ENCODE assay signal across 8 cellular contexts in the genomic region with DNA sequence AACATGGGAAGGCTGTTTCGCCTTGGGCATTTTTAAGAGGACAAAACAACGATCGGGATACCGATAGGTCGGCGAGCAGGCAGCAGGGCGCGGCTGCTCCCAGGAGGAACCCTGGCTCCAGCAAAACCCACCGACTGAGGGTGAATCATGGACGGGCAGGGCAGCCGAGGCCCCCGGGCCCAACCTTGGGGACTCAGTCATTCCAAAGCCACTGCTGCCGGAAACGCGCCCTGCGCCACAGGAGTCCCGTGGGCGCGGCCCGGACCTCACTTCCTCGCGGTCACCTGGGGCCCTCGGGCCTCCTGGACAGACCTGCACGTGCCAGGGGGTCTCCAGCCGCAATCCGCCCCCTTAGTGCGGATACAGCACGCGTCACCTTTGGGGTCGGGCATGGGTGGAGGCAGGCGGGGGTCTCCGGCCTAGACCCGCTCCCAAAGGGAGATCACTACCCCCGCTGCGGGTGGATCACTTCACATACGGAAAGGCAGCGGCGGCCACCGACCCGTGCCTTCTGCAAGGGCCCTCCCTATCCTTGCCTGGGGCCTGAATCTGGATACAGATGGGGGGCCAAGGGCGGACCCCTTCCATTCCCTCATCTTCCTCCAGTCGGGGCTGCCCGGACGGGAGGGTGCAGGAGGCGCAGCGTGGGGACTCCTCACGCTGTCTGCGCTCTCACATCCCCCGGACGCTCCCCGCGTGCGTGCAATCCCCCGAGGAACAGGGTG. TPM values are rescaled to one million over a fixed set of nuclear protein-coding genes. Genes with fewer than 3 reads are reported as not detected.
DNase-seq lines count a peak whose midpoint lies in the region; ATAC-seq and TF ChIP-seq lines count a peak whose summit lies in the region.

No MANE protein-coding gene starts in this region.

- peak overlapping the region in 1 of 2 experiments; percentile 75 for H2BK12ac ChIP-seq in mesenchymal stem cell (ENCODE audit: low read length in 2 of 2)

- POLR2A ChIA-PET in activated CD8-positive, alpha-beta T cell treated with anti-CD3 and anti-CD28 coated beads for 36 hours (lab: Charles Lee) = interaction anchor here (1.7 kb wide), 1 partner anchor 13 kb away, joined by 10 read pairs; no protein-coding TSS in a partner anchor

- no peaks in the 10 kb centered on the region for H3K27me3 Mint-ChIP-seq in activated CD8-positive, alpha-beta T cell treated with anti-CD3 and anti-CD28 coated beads for 36 hours

- H3K9ac ChIP-seq in mesenchymal stem cell (ENCODE audit: low read length) = peak overlapping the region; percentile 97

- peaks cover 41% of the 10 kb centered on the region for H3K36me3 Mint-ChIP-seq in activated CD8-positive, alpha-beta T cell treated with anti-CD3 and anti-CD28 coated beads for 36 hours (ENCODE audit: low read depth)

- peak overlapping the region; percentile 57 to 61 for H3K4ac ChIP-seq in mesenchymal stem cell (ENCODE audit: low read depth in 1 of 2, low read length in 2 of 2)

- H4K8ac ChIP-seq in mesenchymal stem cell (ENCODE audit: low read length) = peak overlapping the region; percentile 90

- peak overlapping the region; percentile 82 to 93 for H3K4me3 ChIP-seq in mesenchymal stem cell (ENCODE audit: insufficient read depth in 1 of 2, low read depth in 1 of 2, low read length in 2 of 2)

- H3K27ac Mint-ChIP-seq in activated CD8-positive, alpha-beta T cell treated with anti-CD3 and anti-CD28 coated beads for 36 hours = peak overlapping the region; percentile 99

- H2BK120ac ChIP-seq in mesenchymal stem cell (ENCODE audit: low read depth, low read length) = peak overlapping the region; percentile 85

- H3K79me1 ChIP-seq in mesenchymal stem cell (replicated peaks; ENCODE audit: low read length, poor library complexity, severe bottlenecking) = peaks cover 1% of the 10 kb centered on the region

- H2BK15ac ChIP-seq in mesenchymal stem cell (ENCODE audit: low read depth, poor library complexity, severe bottlenecking) = no peak overlapping the region

- H3K23ac ChIP-seq in mesenchymal stem cell (ENCODE audit: low read length in 2 of 2) = peak overlapping the region in 1 of 2 experiments; percentile 75

- CTCF ChIA-PET in activated CD8-positive, alpha-beta T cell treated with anti-CD3 and anti-CD28 coated beads for 36 hours (lab: Charles Lee) = no interaction called here

- peaks cover 0 to 8% of the 10 kb centered on the region in 2 experiments for H3K36me3 ChIP-seq in mesenchymal stem cell (ENCODE audit: control insufficient read depth in 1 of 2, insufficient read depth in 2 of 2, low read depth in 1 of 2, low read length in 2 of 2)

- H2BK5ac ChIP-seq in mesenchymal stem cell (ENCODE audit: low read depth, low read length, poor library complexity, severe bottlenecking) = no peak overlapping the region

- H3K4me1 ChIP-seq in mesenchymal stem cell (ENCODE audit: control insufficient read depth, insufficient read depth, low read depth, low read length) = peaks cover 14% of the 10 kb centered on the region

- H3K4me3 Mint-ChIP-seq in activated CD8-positive, alpha-beta T cell treated with anti-CD3 and anti-CD28 coated beads for 36 hours = peak overlapping the region; percentile 96

- peak overlapping the region; percentile 59 for H3K27ac ChIP-seq in mesenchymal stem cell (ENCODE audit: low read length, poor library complexity, severe bottlenecking)

- H3K14ac ChIP-seq in mesenchymal stem cell (ENCODE audit: low read length in 2 of 2) = peak overlapping the region in 1 of 2 experiments; percentile 86

- ATAC-seq in GM18502 (IDR thresholded peaks at IDR 0.05; ENCODE audit: poor library complexity, unreplicated experiment) (peak; percentile 21), HG02588 (IDR thresholded peaks at IDR 0.05; ENCODE audit: unreplicated experiment) (peak; percentile 15)
- peak; percentile 14 for ATAC-seq in activated CD8-positive, alpha-beta T cell treated with anti-CD3 and anti-CD28 coated beads for 36 hours

- whole genome bisulfite sequencing in mesenchymal stem cell = 0% methylated on average over 49 of the region's 54 CpGs

- no peaks in the 10 kb centered on the region for H3K9me3 ChIP-seq in mesenchymal stem cell (ENCODE audit: control insufficient read depth, low read length)

- no peaks in the 10 kb centered on the region for H3K27me3 ChIP-seq in mesenchymal stem cell (ENCODE audit: control insufficient read depth in 1 of 2, insufficient read depth in 1 of 2, low read length in 2 of 2)

- H2AFZ ChIP-seq in mesenchymal stem cell (ENCODE audit: low read depth, low read length) = no peak overlapping the region

- no peak overlapping the region for H2AK5ac ChIP-seq in mesenchymal stem cell (ENCODE audit: low read length, severe bottlenecking)

- intact Hi-C loops in activated CD8-positive, alpha-beta T cell treated with anti-CD3 and anti-CD28 coated beads for 36 hours (cut with micrococcal nuclease) = no loop called here

- H3K9me3 Mint-ChIP-seq in activated CD8-positive, alpha-beta T cell treated with anti-CD3 and anti-CD28 coated beads for 36 hours = no peaks in the 10 kb centered on the region

- peaks cover 46% of the 10 kb centered on the region for H3K4me1 Mint-ChIP-seq in activated CD8-positive, alpha-beta T cell treated with anti-CD3 and anti-CD28 coated beads for 36 hours (ENCODE audit: low read depth)

- H3K4me2 ChIP-seq in mesenchymal stem cell (ENCODE audit: low read length, poor library complexity, severe bottlenecking) = peak overlapping the region; percentile 49

- DNase-seq in NCI-H1105 treated with DMSO at 0.1 percent for 48 hours (lab: John Stamatoyannopoulos, UW) (peak; percentile 44), mesenchymal stem cell (peak; percentile 61), NCI-H446 treated with DMSO at 0.1 percent for 48 hours (lab: John Stamatoyannopoulos, UW) (no peak)
- peak; percentile 72 for DNase-seq in activated CD8-positive, alpha-beta T cell treated with anti-CD3 and anti-CD28 coated beads for 36 hours
- peak; percentile 6 for DNase-seq in effector CD4-positive, alpha-beta T cell
- DNase-seq in stimulated activated CD8-positive, alpha-beta memory T cell treated with anti-CD3 and anti-CD28 coated beads, Interleukin-15, amount 100 ng/mL, for 24 hours (ENCODE audit: low read depth) = peak; percentile 27

- no peak for TF ChIP-seq CTCF in activated CD8-positive, alpha-beta T cell treated with anti-CD3 and anti-CD28 coated beads for 36 hours (IDR thresholded peaks at IDR 0.05)

- peak overlapping the region; percentile 6 to 86 for H3K18ac ChIP-seq in mesenchymal stem cell (ENCODE audit: low read depth in 1 of 2, low read length in 2 of 2)

- peak overlapping the region; percentile 88 for H4K91ac ChIP-seq in mesenchymal stem cell (ENCODE audit: low read length)

RNA-seq across cellular contexts. Expression of gene TXN, which starts 0.7 kb away (rescaled TPM):
- total RNA-seq in activated CD8-positive, alpha-beta T cell treated with anti-CD3 and anti-CD28 coated beads for 36 hours = 100 to 1,000 TPM; 398 to 407 TPM
- 709 TPM for polyA plus RNA-seq in mesenchymal stem cell (2013, experiment 1 of 2)
- 737 TPM for polyA plus RNA-seq in mesenchymal stem cell (2013, experiment 2 of 2)

RNA-seq across cellular contexts. Expression of gene C9orf152, which starts 47.6 kb away (rescaled TPM):
- total RNA-seq in activated CD8-positive, alpha-beta T cell treated with anti-CD3 and anti-CD28 coated beads for 36 hours = not detected
- polyA plus RNA-seq in mesenchymal stem cell (2013, experiment 1 of 2) = not detected
- not detected for polyA plus RNA-seq in mesenchymal stem cell (2013, experiment 2 of 2)
